In the genomic region with DNA sequence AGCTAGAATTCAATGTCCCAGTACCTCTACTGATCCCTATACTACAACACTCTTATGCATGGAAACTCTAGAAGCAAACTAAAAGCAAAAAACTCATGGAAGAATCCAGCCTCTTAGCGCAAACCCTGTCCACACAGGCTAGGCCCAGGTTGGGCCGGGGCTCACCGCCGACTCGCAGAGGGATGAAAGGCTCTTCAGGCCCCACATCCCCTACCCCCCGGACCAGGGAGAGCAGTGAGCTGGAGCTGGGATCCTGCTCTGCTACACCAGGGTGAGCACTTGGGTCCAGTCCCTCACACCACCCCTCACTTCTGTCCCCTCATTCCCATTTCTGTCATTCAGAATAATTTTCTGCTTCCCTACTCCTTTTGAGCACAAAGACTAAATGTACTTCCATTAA, we compare ENCODE assay signal across 1 cellular context.
TF ChIP-seq lines count a peak whose summit lies in the region.

No MANE protein-coding gene starts in this region.

TF ChIP-seq in GM12878, 131 proteins besides CTCF, POLR2A, EP300 and RAD21:
- TF ChIP-seq SIX5 (IDR thresholded peaks at IDR 0.05; ENCODE audit: low read depth, low read length, severe bottlenecking) (no peak), FOXK2 (IDR thresholded peaks at IDR 0.05) (no peak), RCOR1 (conservative IDR thresholded peaks at IDR 0.05; ENCODE audit: low read depth, low read length) (no peak), ZNF384 (IDR thresholded peaks at IDR 0.05; ENCODE audit: borderline replicate concordance, low read depth, low read length) (no peak), GATAD2B (conservative IDR thresholded peaks at IDR 0.05; ENCODE audit: low read depth) (no peak), BACH1 (IDR thresholded peaks at IDR 0.05; ENCODE audit: borderline replicate concordance) (no peak), ZNF217 (IDR thresholded peaks at IDR 0.05) (no peak)
- TF ChIP-seq, protein P1, sequence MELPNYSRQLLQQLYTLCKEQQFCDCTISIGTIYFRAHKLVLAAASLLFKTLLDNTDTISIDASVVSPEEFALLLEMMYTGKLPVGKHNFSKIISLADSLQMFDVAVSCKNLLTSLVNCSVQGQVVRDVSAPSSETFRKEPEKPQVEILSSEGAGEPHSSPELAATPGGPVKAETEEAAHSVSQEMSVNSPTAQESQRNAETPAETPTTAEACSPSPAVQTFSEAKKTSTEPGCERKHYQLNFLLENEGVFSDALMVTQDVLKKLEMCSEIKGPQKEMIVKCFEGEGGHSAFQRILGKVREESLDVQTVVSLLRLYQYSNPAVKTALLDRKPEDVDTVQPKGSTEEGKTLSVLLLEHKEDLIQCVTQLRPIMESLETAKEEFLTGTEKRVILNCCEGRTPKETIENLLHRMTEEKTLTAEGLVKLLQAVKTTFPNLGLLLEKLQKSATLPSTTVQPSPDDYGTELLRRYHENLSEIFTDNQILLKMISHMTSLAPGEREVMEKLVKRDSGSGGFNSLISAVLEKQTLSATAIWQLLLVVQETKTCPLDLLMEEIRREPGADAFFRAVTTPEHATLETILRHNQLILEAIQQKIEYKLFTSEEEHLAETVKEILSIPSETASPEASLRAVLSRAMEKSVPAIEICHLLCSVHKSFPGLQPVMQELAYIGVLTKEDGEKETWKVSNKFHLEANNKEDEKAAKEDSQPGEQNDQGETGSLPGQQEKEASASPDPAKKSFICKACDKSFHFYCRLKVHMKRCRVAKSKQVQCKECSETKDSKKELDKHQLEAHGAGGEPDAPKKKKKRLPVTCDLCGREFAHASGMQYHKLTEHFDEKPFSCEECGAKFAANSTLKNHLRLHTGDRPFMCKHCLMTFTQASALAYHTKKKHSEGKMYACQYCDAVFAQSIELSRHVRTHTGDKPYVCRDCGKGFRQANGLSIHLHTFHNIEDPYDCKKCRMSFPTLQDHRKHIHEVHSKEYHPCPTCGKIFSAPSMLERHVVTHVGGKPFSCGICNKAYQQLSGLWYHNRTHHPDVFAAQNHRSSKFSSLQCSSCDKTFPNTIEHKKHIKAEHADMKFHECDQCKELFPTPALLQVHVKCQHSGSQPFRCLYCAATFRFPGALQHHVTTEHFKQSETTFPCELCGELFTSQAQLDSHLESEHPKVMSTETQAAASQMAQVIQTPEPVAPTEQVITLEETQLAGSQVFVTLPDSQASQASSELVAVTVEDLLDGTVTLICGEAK (IDR thresholded peaks at IDR 0.05; ENCODE audit: borderline replicate concordance): no peak
